In the genomic region with DNA sequence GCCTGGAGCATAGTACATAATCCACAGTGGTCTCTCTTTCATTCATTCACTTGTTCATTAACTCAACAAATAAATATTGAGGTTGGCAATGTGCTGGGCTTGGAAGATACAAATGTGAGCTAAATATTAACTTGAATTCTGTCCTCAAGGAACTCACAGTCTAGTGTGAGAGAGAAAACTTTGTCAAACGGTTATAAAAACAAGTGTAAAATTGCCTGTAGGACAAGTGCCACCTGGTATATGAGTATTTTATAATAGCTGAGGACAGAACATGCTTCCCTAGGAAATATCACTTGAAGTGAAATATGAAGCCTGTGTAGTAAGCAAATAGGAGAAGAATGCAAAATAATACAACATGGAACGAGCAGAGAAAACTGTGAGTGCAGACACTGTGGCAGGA, we compare ENCODE assay signal across 27 cellular contexts.
"Had no signal": no experiment of that assay in that cellular context is flagged by ENCODE, and none has a peak within 500 bp of the region (broad histone marks: within the 10 kb centered on the region; RNA-seq: fewer than 3 reads in every experiment).

No MANE protein-coding gene starts in this region.

- DNase-seq: activated B cell treated with CpG ODN at 0.5 μM for 24 hours; activated CD4-positive, alpha-beta T cell treated with anti-CD3 and anti-CD28 coated beads for 48 hours; activated CD4-positive, alpha-beta T cell treated with anti-CD3 and anti-CD28 coated beads, Interleukin-2, amount 50 U/mL, for 1 hour; activated CD4-positive, alpha-beta T cell treated with anti-CD3 and anti-CD28 coated beads, Interleukin-2, amount 50 U/mL, for 48 hours; activated CD8-positive, alpha-beta memory T cell treated with anti-CD3 and anti-CD28 coated beads for 24 hours; activated CD8-positive, alpha-beta T cell treated with anti-CD3 and anti-CD28 coated beads for 36 hours; activated effector memory CD4-positive, alpha-beta T cell treated with Interleukin-2 at 50 U/mL for 16 hours; activated gamma-delta T cell treated with Interleukin-2 at 50 U/mL for 16 hours; activated naive CD4-positive, alpha-beta T cell treated with anti-CD3 and anti-CD28 coated beads, Interleukin-2, amount 50 U/mL, for 16 hours; activated naive CD4-positive, alpha-beta T cell treated with Interleukin-2 at 50 U/mL for 16 hours; activated T-cell treated with anti-CD3 and anti-CD28 coated beads, Interleukin-2, amount 50 U/mL, for 4 hours; amniotic stem cell; anterior cingulate cortex; brain microvascular endothelial cell; cortex of kidney; dermis blood vessel endothelial cell; effector CD4-positive, alpha-beta T cell; esophagus squamous epithelium; foreskin melanocyte; T-helper 1 cell; T-helper 17 cell; T1000; WERI-Rb-1 had no signal

- H3K4me3 ChIP-seq: esophagus squamous epithelium, gastroesophageal sphincter had no signal

- H3K27me3 ChIP-seq: brain microvascular endothelial cell, esophagus squamous epithelium, gastroesophageal sphincter had no signal

- ATAC-seq: activated CD4-positive, CD25-positive, alpha-beta regulatory T cell treated with anti-CD3 and anti-CD28 coated beads, Interleukin-2, amount 50 U/mL, for 24 hours; activated CD8-positive, alpha-beta T cell treated with anti-CD3 and anti-CD28 coated beads for 36 hours; activated T-cell treated with anti-CD3 and anti-CD28 coated beads, Interleukin-2, amount 50 U/mL, for 4 hours; activated T-helper 17 cell treated with anti-CD3 and anti-CD28 coated beads, Interleukin-2, amount 50 U/mL, for 72 hours; gastroesophageal sphincter; T-helper 17 cell had no signal

- H3K9me3 ChIP-seq: esophagus squamous epithelium had no signal

- H3K27ac ChIP-seq: brain microvascular endothelial cell, epithelial cell of prostate, esophagus squamous epithelium, gastroesophageal sphincter, WERI-Rb-1 had no signal

- H3K36me3 ChIP-seq: brain microvascular endothelial cell, esophagus squamous epithelium, gastroesophageal sphincter, WERI-Rb-1 had no signal

- H3K4me1 ChIP-seq: esophagus squamous epithelium, gastroesophageal sphincter had no signal
